25 cellular contexts compared by ENCODE assay signal in genomic region chr2:127909019-127909418, GRCh38. TPM values are rescaled to one million over a fixed set of nuclear protein-coding genes. Genes with fewer than 3 reads are reported as not detected.
DNase-seq lines count a peak whose midpoint lies in the region; TF ChIP-seq lines count a peak whose summit lies in the region.
"Had no signal": no experiment of that assay in that cellular context is flagged by ENCODE, and none has a peak within 500 bp of the region (broad histone marks: within the 10 kb centered on the region; RNA-seq: fewer than 3 reads in every experiment).

No MANE protein-coding gene starts in this region.

- H3K36me3 ChIP-seq in mammary epithelial cell (ENCODE audit: insufficient read depth, low read length) = no peaks in the 10 kb centered on the region
- H3K36me3 ChIP-seq in breast epithelium = no peaks in the 10 kb centered on the region
- H3K36me3 ChIP-seq in PC-9 (ENCODE audit: low read depth) = no peaks in the 10 kb centered on the region
- H3K36me3 ChIP-seq in spleen = no peaks in the 10 kb centered on the region
- H3K36me3 ChIP-seq: BE2C, gastrocnemius medialis, MG63, Peyer's patch had no signal

- dilution Hi-C loops in mammary epithelial cell (cut with HindIII; ENCODE audit: low sequenced_read_pairs) = no loop called here

- POLR2A ChIA-PET in PC-9 (lab: Charles Lee; ENCODE audit: unreplicated experiment) = interaction anchor here (0.5 kb wide), 1 partner anchor 12 kb away, joined by 4 read pairs; no protein-coding TSS in a partner anchor

- H3K4me1 ChIP-seq in mammary epithelial cell (ENCODE audit: insufficient read depth, low read length) (no peaks in the 10 kb centered on the region), breast epithelium (no peaks in the 10 kb centered on the region), PC-9 (replicated peaks; ENCODE audit: insufficient read depth) (peaks cover 7% of the 10 kb centered on the region), spleen (no peaks in the 10 kb centered on the region)
- H3K4me1 ChIP-seq: BE2C, gastrocnemius medialis, Peyer's patch had no signal

- intact Hi-C loops in mammary epithelial cell (cut with micrococcal nuclease) = no loop called here
- intact Hi-C loops in breast epithelium (cut with DNase I; ENCODE audit: low total_unique reads) = no loop called here
- intact Hi-C loops in PC-9 (cut with micrococcal nuclease; ENCODE audit: unreplicated experiment) = no loop called here
- intact Hi-C loops in spleen (cut with DNase I; ENCODE audit: low total_unique reads) = no loop called here

- no peaks in the 10 kb centered on the region for H3K9me3 ChIP-seq in mammary epithelial cell (replicated peaks; ENCODE audit: insufficient read depth, low read length)
- no peaks in the 10 kb centered on the region for H3K9me3 ChIP-seq in breast epithelium
- H3K9me3 ChIP-seq in PC-9 (ENCODE audit: insufficient read depth, low read depth) = no peaks in the 10 kb centered on the region
- no peaks in the 10 kb centered on the region for H3K9me3 ChIP-seq in spleen
- H3K9me3 ChIP-seq: BE2C, gastrocnemius medialis, MG63, Peyer's patch had no signal

- H3K4me3 ChIP-seq in mammary epithelial cell (replicated peaks in 1 of 3; ENCODE audit: insufficient read depth in 1 of 3, low read depth in 2 of 3, low read length in 3 of 3) (no peak overlapping the region), breast epithelium (no peak overlapping the region), PC-9 (no peak overlapping the region), spleen (no peak overlapping the region)
- H3K4me3 ChIP-seq: gastrocnemius medialis, K562, MG63, Peyer's patch had no signal

- H4K20me1 ChIP-seq in mammary epithelial cell (ENCODE audit: insufficient read depth, low read length) (no peaks in the 10 kb centered on the region), PC-9 (ENCODE audit: insufficient read depth) (no peaks in the 10 kb centered on the region; the same call in 1 of the 2 replicates)

- BruUV-seq in mammary epithelial cell (replicated peaks; lab: Mats Ljungman, UMichigan) = no TSS peak
- no TSS peak for BruUV-seq in PC-9 (replicated peaks; lab: Mats Ljungman, UMichigan)

- H2AFZ ChIP-seq in mammary epithelial cell (ENCODE audit: low read depth, low read length) = no peak overlapping the region
- no peak overlapping the region for H2AFZ ChIP-seq in PC-9

- CTCF ChIA-PET in mammary epithelial cell (lab: Charles Lee; ENCODE audit: low non-redundant PET) (no interaction called here), PC-9 (lab: Charles Lee) (no interaction called here)

- H3K4me2 ChIP-seq in mammary epithelial cell (ENCODE audit: insufficient read depth, low read depth, low read length) (no peak overlapping the region), PC-9 (no peak overlapping the region)

- H3K79me2 ChIP-seq in mammary epithelial cell (ENCODE audit: insufficient read depth, low read length) (no peaks in the 10 kb centered on the region), PC-9 (ENCODE audit: low read depth) (no peaks in the 10 kb centered on the region)

- no peak overlapping the region for H3K27ac ChIP-seq in mammary epithelial cell (ENCODE audit: insufficient read depth, low read depth, low read length)
- no peak overlapping the region for H3K27ac ChIP-seq in breast epithelium
- no peak overlapping the region for H3K27ac ChIP-seq in PC-9
- H3K27ac ChIP-seq in spleen = no peak overlapping the region
- H3K27ac ChIP-seq: gastrocnemius medialis, Peyer's patch had no signal

- in situ Hi-C loops in mammary epithelial cell (cut with MboI; ENCODE audit: low sequenced_read_pairs in 2 of 2) = no loop called here

- 58% methylated on average over 6 of the region's 6 CpGs for WGBS in mammary epithelial cell (ENCODE audit: low coverage, missing lambda C conversion rate)
- WGBS in spleen, 5 donors = 69 to 84% (median 75%) methylated on average over 5 to 6 of the region's 6 CpGs

- H3K9me2 ChIP-seq in PC-9 (ENCODE audit: insufficient read depth) = no peaks in the 10 kb centered on the region

- peak in 1 of 2 donors; percentile 8 for TF ChIP-seq CTCF in mammary epithelial cell (conservative IDR thresholded peaks at IDR 0.05 in 1 of 2, IDR thresholded peaks at IDR 0.05 in 1 of 2; ENCODE audit: extremely low read depth in 1 of 2, insufficient read depth in 1 of 2, low read depth in 1 of 2, low read length in 2 of 2)
- no peak for TF ChIP-seq CTCF in breast epithelium (IDR thresholded peaks at IDR 0.05)
- peak; percentile 29; the same call in 1 of the 2 replicates for TF ChIP-seq CTCF in PC-9 (conservative IDR thresholded peaks at IDR 0.05)
- no peak for TF ChIP-seq CTCF in spleen (IDR thresholded peaks at IDR 0.05 in 8 of 11, conservative IDR thresholded peaks at IDR 0.05 in 3 of 11)

- DNase-seq in mammary epithelial cell (peak; percentile 3), breast epithelium (ENCODE audit: low spot score in 2 of 2) (no peak), PC-9 (peak; percentile 19 to 72), kidney tubule cell (ENCODE audit: low spot score) (peak; percentile 32), spleen (peak; percentile 51), pons (ENCODE audit: low spot score) (no peak), inferior parietal cortex (ENCODE audit: extremely low spot score) (no peak)
- no peak for DNase-seq in NK-92 treated with Interleukin-12 subunit alpha and Interleukin-12 subunit beta, amount 100 ng/mL, for 24 hours (lab: John Stamatoyannopoulos, UW)
- DNase-seq: activated CD4-positive, alpha-beta T cell treated with anti-CD3 and anti-CD28 coated beads, Interleukin-2, amount 50 U/mL, for 1 hour; BE2C; COR-L47; effector CD8-positive, alpha-beta T cell; gastrocnemius medialis; GOT3; hippocampal formation; MG63; NCI-H1694; NCI-H226; NCI-H774; occipital lobe; Peyer's patch; stimulated activated CD4-positive, alpha-beta T cell treated with anti-CD3 and anti-CD28 coated beads, Interleukin-12 subunit alpha, Interleukin-12 subunit beta, amount 100 ng/mL, for 4 hours; substantia nigra; T-helper 2 cell had no signal

- no peak for TF ChIP-seq POLR2A in breast epithelium (IDR thresholded peaks at IDR 0.05)
- no peak for TF ChIP-seq POLR2A in spleen (IDR thresholded peaks at IDR 0.05)

- H3K27me3 ChIP-seq in mammary epithelial cell (ENCODE audit: insufficient read depth, low read length) (no peaks in the 10 kb centered on the region), breast epithelium (no peaks in the 10 kb centered on the region), PC-9 (ENCODE audit: insufficient read depth, low read depth) (peaks cover 33% of the 10 kb centered on the region; the same call in 1 of the 2 replicates), spleen (replicated peaks in 1 of 7) (no peaks in the 10 kb centered on the region)
- H3K27me3 ChIP-seq: BE2C, MG63, Peyer's patch had no signal

- H3F3A ChIP-seq in PC-9 (ENCODE audit: insufficient read depth, low read depth) = peaks cover 8% of the 10 kb centered on the region; the same call in 1 of the 2 replicates

- no peak overlapping the region for H3K9ac ChIP-seq in mammary epithelial cell (ENCODE audit: insufficient read depth, low read length)

RNA-seq across cellular contexts. Expression of gene AMMECR1L, which starts 23.3 kb away (rescaled TPM):
- total RNA-seq in mammary epithelial cell (10 to 100 TPM; 23.8 to 29.8 TPM), breast epithelium (10 to 100 TPM; 14.4 to 16.4 (median 15.0) TPM), PC-9 (2021) (17.1 and 20.3 TPM in 2 replicates), spleen (10 to 100 TPM; 12.9 to 17.2 (median 15.0) TPM)
- polyA plus RNA-seq in mammary epithelial cell (17.8 TPM), spleen (1 to 10 TPM; 4.8 to 8.3 (median 7.7) TPM)
- 23.3 TPM for polyA minus RNA-seq in mammary epithelial cell

RNA-seq across cellular contexts. Expression of gene POLR2D, which starts 51.1 kb away (rescaled TPM):
- total RNA-seq in mammary epithelial cell = 10 to 100 TPM; 13.8 to 33.7 TPM
- polyA plus RNA-seq in mammary epithelial cell = 23.1 TPM
- polyA minus RNA-seq in mammary epithelial cell = 77.2 TPM
- 10 to 100 TPM in 2 of 3 donors, 1 to 10 TPM in 1; 8.3 to 16.1 (median 12.0) TPM for total RNA-seq in breast epithelium
- 40.4 and 46.4 TPM in 2 replicates for total RNA-seq in PC-9 (2021)
- total RNA-seq in spleen = 10 to 100 TPM; 16.1 to 29.8 (median 25.6) TPM
- polyA plus RNA-seq in spleen = 10 to 100 TPM; 11.4 to 16.0 (median 13.4) TPM

Comparison
In these comparisons a context has a peak if more than half of its experiments do, and no peak if none do; other contexts are left out.
1. DNase-seq: peak in mammary epithelial cell (single experiment), PC-9 (2 of 2), kidney tubule cell (single experiment) and spleen (single experiment); none in breast epithelium (0 of 2), NK-92 treated with Interleukin-12 subunit alpha and Interleukin-12 subunit beta, amount 100 ng/mL, for 24 hours (single experiment), pons (single experiment) and inferior parietal cortex (single experiment).